ENCODE assay signal across 12 cellular contexts in genomic region chr11:3156661-3157311, GRCh38. TPM values are rescaled to one million over a fixed set of nuclear protein-coding genes. Genes with fewer than 3 reads are reported as not detected.
DNase-seq lines count a peak whose midpoint lies in the region; ATAC-seq and TF ChIP-seq lines count a peak whose summit lies in the region.
"Had no signal": no experiment of that assay in that cellular context is flagged by ENCODE, and none has a peak within 500 bp of the region (broad histone marks: within the 10 kb centered on the region; RNA-seq: fewer than 3 reads in every experiment).

No MANE protein-coding gene starts in this region.

- intact Hi-C loops in OCI-LY7 (cut with micrococcal nuclease; ENCODE audit: unreplicated experiment) = no loop called here
- intact Hi-C loops in left ventricle myocardium superior (cut with micrococcal nuclease) = no loop called here
- intact Hi-C loops in posterior vena cava (cut with DNase I) = no loop called here

- H3K9ac ChIP-seq in BLaER1 = peak overlapping the region; percentile 11; the same call in 1 of the 2 replicates

- H4K20me1 ChIP-seq in BLaER1 (peaks cover 97% of the 10 kb centered on the region), OCI-LY7 (ENCODE audit: insufficient read depth, low read length) (no peaks in the 10 kb centered on the region)

- H3K9me2 ChIP-seq in OCI-LY7 (ENCODE audit: insufficient read depth, low read length) = no peaks in the 10 kb centered on the region

- no peak for ATAC-seq in left ventricle myocardium superior
- ATAC-seq: pancreas had no signal

- H3K4me2 ChIP-seq in BLaER1 (peak overlapping the region; percentile 95), OCI-LY7 (ENCODE audit: low read length) (0 out of 2 replicates have a peak overlapping the region, but pooled peaks have one; percentile 2)

- H3K27me3 ChIP-seq in BLaER1 = no peaks in the 10 kb centered on the region
- H3K27me3 ChIP-seq: MG63, pancreas, testis had no signal

- no peaks in the 10 kb centered on the region for H3K79me2 ChIP-seq in OCI-LY7 (ENCODE audit: insufficient read depth, low read depth, low read length)

- H3K36me3 ChIP-seq in BLaER1 = no peaks in the 10 kb centered on the region; the same call in 1 of the 2 replicates
- no peaks in the 10 kb centered on the region for H3K36me3 ChIP-seq in OCI-LY7 (ENCODE audit: insufficient read depth, low read length)
- H3K36me3 ChIP-seq: MG63, pancreas had no signal

- CTCF ChIA-PET in OCI-LY7 (lab: Charles Lee; ENCODE audit: unreplicated experiment) = no interaction called here

- H3K4me3 ChIP-seq in BLaER1 (no peak overlapping the region), OCI-LY7 (ENCODE audit: low read depth, low read length, poor library complexity, severe bottlenecking) (no peak overlapping the region)
- H3K4me3 ChIP-seq: MG63, pancreas, testis had no signal

- peaks cover 98% of the 10 kb centered on the region for H3K4me1 ChIP-seq in BLaER1
- H3K4me1 ChIP-seq in OCI-LY7 (ENCODE audit: insufficient read depth, low read length, poor library complexity, severe bottlenecking) = peaks cover 12% of the 10 kb centered on the region

- H3K27ac ChIP-seq in BLaER1 (peak overlapping the region; percentile 69), OCI-LY7 (ENCODE audit: low read depth, low read length, poor library complexity, severe bottlenecking) (no peak overlapping the region)
- H3K27ac ChIP-seq: pancreas had no signal

- DNase-seq in OCI-LY7 (ENCODE audit: low spot score) = peak; percentile 80
- peak; percentile 27 for DNase-seq in left ventricle myocardium superior
- peak; percentile 81 for DNase-seq in posterior vena cava (ENCODE audit: low spot score)
- no peak for DNase-seq in NCI-H146 treated with DMSO at 0.1 percent for 48 hours (lab: John Stamatoyannopoulos, UW; ENCODE audit: unreplicated experiment)
- DNase-seq in central memory CD4-positive, alpha-beta T cell = no peak
- DNase-seq in activated gamma-delta T cell (lab: John Stamatoyannopoulos, UW) = no peak
- DNase-seq in cerebellum (ENCODE audit: low spot score) = no peak
- DNase-seq: NCI-H510A treated with DMSO at 0.1 percent for 48 hours, testis had no signal

- POLR2A ChIA-PET in OCI-LY7 (lab: Charles Lee) = interaction anchor here (0.5 kb wide), 1 partner anchor 207 kb away, joined by 3 read pairs; no protein-coding TSS in a partner anchor

- H2AFZ ChIP-seq in OCI-LY7 (ENCODE audit: low read length) = no peak overlapping the region

- H3K9me3 ChIP-seq in BLaER1 = no peaks in the 10 kb centered on the region
- no peaks in the 10 kb centered on the region for H3K9me3 ChIP-seq in OCI-LY7 (ENCODE audit: low read length)
- H3K9me3 ChIP-seq: MG63, pancreas, testis had no signal

- TF ChIP-seq CTCF in OCI-LY7 (conservative IDR thresholded peaks at IDR 0.05; ENCODE audit: low read length) = no peak

- no TSS peak for BruUV-seq in OCI-LY7 (replicated peaks; lab: Mats Ljungman, UMichigan)

RNA-seq across cellular contexts. Expression of gene OSBPL5, which starts 8.3 kb away (rescaled TPM):
- total RNA-seq in OCI-LY7 (2014; rRNA removed; shearing (Covaris generic)) = 0.63 and 0.64 TPM in 2 replicates
- total RNA-seq in OCI-LY7 (2022) (2.7 and 6.9 TPM in 2 replicates), left ventricle myocardium superior (15.9 TPM), posterior vena cava (10 to 100 TPM; 61.2 to 84.0 TPM), cerebellum (31.9 TPM)

Comparison
In these comparisons a context has a peak if more than half of its experiments do, and no peak if none do; other contexts are left out.
1. DNase-seq: peak in OCI-LY7 (single experiment), left ventricle myocardium superior (single experiment) and posterior vena cava (single experiment); none in NCI-H146 treated with DMSO at 0.1 percent for 48 hours (single experiment), central memory CD4-positive, alpha-beta T cell (single experiment), activated gamma-delta T cell (single experiment) and cerebellum (single experiment).